In the genomic region with DNA sequence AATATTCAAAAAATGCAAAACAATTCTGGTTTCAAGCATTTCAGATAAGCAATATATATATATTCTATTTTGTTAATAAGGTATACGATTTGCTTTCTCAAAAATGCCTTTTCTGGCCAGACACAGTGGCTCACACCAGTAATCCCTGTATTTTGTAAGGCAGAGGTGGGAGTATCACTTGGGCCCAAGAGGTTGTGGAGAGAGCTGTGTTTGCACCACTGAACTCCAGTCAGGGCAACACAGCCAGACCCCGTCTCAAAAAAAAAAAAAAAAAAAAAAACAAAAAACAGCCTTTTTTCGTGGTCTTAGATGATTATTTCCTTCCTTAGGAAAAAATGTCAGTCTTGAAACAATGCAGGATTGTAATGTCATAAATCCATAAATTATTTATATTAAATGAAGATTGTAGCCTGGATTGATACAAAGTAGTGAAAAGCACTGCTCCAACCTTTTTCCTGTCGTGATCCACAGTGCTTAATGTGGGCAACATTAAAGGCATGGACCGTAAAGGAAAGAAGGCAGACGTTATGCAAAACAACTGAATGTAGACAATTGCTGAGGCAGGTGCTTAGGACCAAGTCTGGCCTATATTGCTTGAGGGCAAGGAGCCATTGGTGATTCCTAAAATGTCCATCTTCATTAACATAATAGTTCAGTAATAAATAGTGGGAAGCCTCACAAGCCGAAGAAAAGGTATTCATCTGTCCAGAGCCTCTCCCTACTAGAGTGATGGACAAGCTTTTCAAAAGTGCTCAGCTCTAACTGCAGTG, we compare ENCODE assay signal across 20 cellular contexts. TPM values are rescaled to one million over a fixed set of nuclear protein-coding genes. Genes with fewer than 3 reads are reported as not detected.
DNase-seq lines count a peak whose midpoint lies in the region; ATAC-seq and TF ChIP-seq lines count a peak whose summit lies in the region.
"Had no signal": no experiment of that assay in that cellular context is flagged by ENCODE, and none has a peak within 500 bp of the region (broad histone marks: within the 10 kb centered on the region; RNA-seq: fewer than 3 reads in every experiment).

No MANE protein-coding gene starts in this region.

- no peak overlapping the region for H3K27ac ChIP-seq in testis
- H3K27ac ChIP-seq: Peyer's patch, SK-N-MC had no signal

- no peak for TF ChIP-seq POLR2A in testis (IDR thresholded peaks at IDR 0.05)

- H3K27me3 ChIP-seq in testis: no peaks in the 10 kb centered on the region
- H3K27me3 ChIP-seq: Peyer's patch had no signal

- no peaks in the 10 kb centered on the region for H3K36me3 ChIP-seq in testis (ENCODE audit: low read depth, missing control alignments)

- intact Hi-C loops in testis (cut with DNase I; ENCODE audit: low total_unique reads): no loop called here

- no peak for TF ChIP-seq CTCF in HFFc6 (IDR thresholded peaks at IDR 0.05)
- TF ChIP-seq CTCF in WTC11 (IDR thresholded peaks at IDR 0.05): no peak
- TF ChIP-seq CTCF in testis (IDR thresholded peaks at IDR 0.05): no peak

- no peaks in the 10 kb centered on the region for H3K9me3 Mint-ChIP-seq in activated T-cell treated with anti-CD3 and anti-CD28 coated beads, Interleukin-2, amount 50 U/mL, for 24 hours
- no peaks in the 10 kb centered on the region for H3K9me3 Mint-ChIP-seq in activated T-cell treated with anti-CD3 and anti-CD28 coated beads, Interleukin-2, amount 50 U/mL, for 72 hours
- H3K9me3 Mint-ChIP-seq in HFFc6 (no peaks in the 10 kb centered on the region), WTC11 (no peaks in the 10 kb centered on the region)
- no peaks in the 10 kb centered on the region for H3K9me3 Mint-ChIP-seq in stimulated activated effector memory CD8-positive, alpha-beta T cell treated with anti-CD3 and anti-CD28 coated beads, Interleukin-12 subunit alpha, Interleukin-12 subunit beta, amount 100 ng/mL, for 72 hours
- H3K9me3 Mint-ChIP-seq: H9, T-cell had no signal

- peak overlapping the region; percentile 18 for H3K27ac Mint-ChIP-seq in activated T-cell treated with anti-CD3 and anti-CD28 coated beads, Interleukin-2, amount 50 U/mL, for 24 hours
- H3K27ac Mint-ChIP-seq in activated T-cell treated with anti-CD3 and anti-CD28 coated beads, Interleukin-2, amount 50 U/mL, for 72 hours: no peak overlapping the region
- H3K27ac Mint-ChIP-seq in HFFc6 (peak overlapping the region; percentile 93; the same call in 1 of the 2 replicates), WTC11 (no peak overlapping the region)
- peak overlapping the region; percentile 87 for H3K27ac Mint-ChIP-seq in stimulated activated effector memory CD8-positive, alpha-beta T cell treated with anti-CD3 and anti-CD28 coated beads, Interleukin-12 subunit alpha, Interleukin-12 subunit beta, amount 100 ng/mL, for 72 hours

- H3K4me1 Mint-ChIP-seq in activated T-cell treated with anti-CD3 and anti-CD28 coated beads, Interleukin-2, amount 50 U/mL, for 24 hours (ENCODE audit: low read depth): peaks cover 29% of the 10 kb centered on the region
- peaks cover 23% of the 10 kb centered on the region for H3K4me1 Mint-ChIP-seq in activated T-cell treated with anti-CD3 and anti-CD28 coated beads, Interleukin-2, amount 50 U/mL, for 72 hours (ENCODE audit: low read depth)
- peaks cover 27% of the 10 kb centered on the region for H3K4me1 Mint-ChIP-seq in HFFc6 (ENCODE audit: low read depth)
- H3K4me1 Mint-ChIP-seq in WTC11: peaks cover 37% of the 10 kb centered on the region
- H3K4me1 Mint-ChIP-seq in stimulated activated effector memory CD8-positive, alpha-beta T cell treated with anti-CD3 and anti-CD28 coated beads, Interleukin-12 subunit alpha, Interleukin-12 subunit beta, amount 100 ng/mL, for 72 hours: peaks cover 8% of the 10 kb centered on the region

- no peaks in the 10 kb centered on the region for H3K27me3 Mint-ChIP-seq in activated T-cell treated with anti-CD3 and anti-CD28 coated beads, Interleukin-2, amount 50 U/mL, for 24 hours
- no peaks in the 10 kb centered on the region for H3K27me3 Mint-ChIP-seq in activated T-cell treated with anti-CD3 and anti-CD28 coated beads, Interleukin-2, amount 50 U/mL, for 72 hours (ENCODE audit: low read depth)
- H3K27me3 Mint-ChIP-seq in HFFc6 (ENCODE audit: insufficient read depth) (peaks cover 12% of the 10 kb centered on the region), WTC11 (ENCODE audit: low read depth) (no peaks in the 10 kb centered on the region)
- H3K27me3 Mint-ChIP-seq: T-cell had no signal

- peaks cover 6% of the 10 kb centered on the region for H3K4me1 ChIP-seq in testis
- H3K4me1 ChIP-seq: Peyer's patch had no signal

- CTCF ChIA-PET in WTC11 (lab: Charles Lee): no interaction called here

- peaks cover 96% of the 10 kb centered on the region for H3K36me3 Mint-ChIP-seq in activated T-cell treated with anti-CD3 and anti-CD28 coated beads, Interleukin-2, amount 50 U/mL, for 24 hours (ENCODE audit: low read depth)
- peaks cover 6 to 22% of the 10 kb centered on the region in 2 donors for H3K36me3 Mint-ChIP-seq in activated T-cell treated with anti-CD3 and anti-CD28 coated beads, Interleukin-2, amount 50 U/mL, for 72 hours (ENCODE audit: insufficient read depth in 2 of 2)
- H3K36me3 Mint-ChIP-seq in HFFc6 (ENCODE audit: low read depth) (peaks cover 33% of the 10 kb centered on the region), WTC11 (peaks cover 65% of the 10 kb centered on the region)
- H3K36me3 Mint-ChIP-seq in stimulated activated effector memory CD8-positive, alpha-beta T cell treated with anti-CD3 and anti-CD28 coated beads, Interleukin-12 subunit alpha, Interleukin-12 subunit beta, amount 100 ng/mL, for 72 hours: peaks cover 100% of the 10 kb centered on the region

- DNase-seq in activated T-cell treated with anti-CD3 and anti-CD28 coated beads, Interleukin-2, amount 50 U/mL, for 24 hours: no peak
- DNase-seq in activated T-cell treated with anti-CD3 and anti-CD28 coated beads, Interleukin-2, amount 50 U/mL, for 72 hours: no peak
- DNase-seq in HFFc6 (no peak), WTC11 (ENCODE audit: low spot score) (no peak), testis (no peak)
- no peak for DNase-seq in stimulated activated effector memory CD8-positive, alpha-beta T cell treated with anti-CD3 and anti-CD28 coated beads, Interleukin-12 subunit alpha, Interleukin-12 subunit beta, amount 100 ng/mL, for 72 hours (ENCODE audit: low spot score in 2 of 2)
- no peak for DNase-seq in effector CD4-positive, alpha-beta T cell
- DNase-seq: 8988T, C1 segment of cervical spinal cord, DMS153, EL, H9, NCI-H187 treated with DMSO at 0.1 percent for 48 hours, NCI-H446, NCI-H774, Peyer's patch, Right ventricle myocardium superior, T-cell had no signal

- WGBS in testis, 2 donors: 84 to 88% methylated on average over 7 of the region's 7 CpGs

- no peaks in the 10 kb centered on the region for H3K9me3 ChIP-seq in testis
- H3K9me3 ChIP-seq: Peyer's patch had no signal

- ATAC-seq in activated T-cell treated with anti-CD3 and anti-CD28 coated beads, Interleukin-2, amount 50 U/mL, for 72 hours (replicated peaks in 1 of 2): no peak
- ATAC-seq in WTC11: no peak
- ATAC-seq in stimulated activated effector memory CD8-positive, alpha-beta T cell treated with anti-CD3 and anti-CD28 coated beads, Interleukin-12 subunit alpha, Interleukin-12 subunit beta, amount 100 ng/mL, for 72 hours: no peak
- no peak for ATAC-seq in GM21619 (IDR thresholded peaks at IDR 0.05; ENCODE audit: unreplicated experiment)
- ATAC-seq: T-cell had no signal

- no peak overlapping the region for H3K4me3 Mint-ChIP-seq in activated T-cell treated with anti-CD3 and anti-CD28 coated beads, Interleukin-2, amount 50 U/mL, for 24 hours
- H3K4me3 Mint-ChIP-seq in activated T-cell treated with anti-CD3 and anti-CD28 coated beads, Interleukin-2, amount 50 U/mL, for 72 hours: no peak overlapping the region
- H3K4me3 Mint-ChIP-seq in HFFc6 (no peak overlapping the region), WTC11 (no peak overlapping the region)
- H3K4me3 Mint-ChIP-seq in stimulated activated effector memory CD8-positive, alpha-beta T cell treated with anti-CD3 and anti-CD28 coated beads, Interleukin-12 subunit alpha, Interleukin-12 subunit beta, amount 100 ng/mL, for 72 hours: no peak overlapping the region
- H3K4me3 Mint-ChIP-seq: H9, T-cell had no signal

- H3K4me3 ChIP-seq in testis: no peak overlapping the region
- H3K4me3 ChIP-seq: Peyer's patch, SK-N-MC had no signal

- POLR2A ChIA-PET in WTC11 (lab: Charles Lee): no interaction called here

TF ChIP-seq in WTC11, 78 proteins besides CTCF, POLR2A, EP300 and RAD21:
- TF ChIP-seq ZNF121 (CRISPR knock-in tag; IDR thresholded peaks at IDR 0.05) (peak; percentile 66; the same call in 1 of the 2 replicates), NR2C2 (CRISPR knock-in tag; IDR thresholded peaks at IDR 0.05) (no peak)

RNA-seq across cellular contexts. Expression of a gene that starts 36.8 kb away (rescaled TPM):
- 10 to 100 TPM; 12.1 to 18.1 TPM for total RNA-seq in activated T-cell treated with anti-CD3 and anti-CD28 coated beads, Interleukin-2, amount 50 U/mL, for 72 hours
- total RNA-seq in HFFc6 (2021; fragmentation: NEBNext Ultra II Directional; extraction: Animal tissue kit (Norgen Biotek cat#: 25700)): 10 to 100 TPM in 2 of 6 experiments, 1 to 10 TPM in 4; 8.6 to 10.9 (median 9.2) TPM
- total RNA-seq in WTC11 (2021) (17.1 to 20.7 TPM (median 19.2 TPM) in 3 replicates), testis (10 to 100 TPM; 20.9 to 29.1 TPM)
- polyA plus RNA-seq in testis (ENCODE audit: insufficient read depth, low read depth, low replicate concordance): 17.2 TPM

Comparison
In these comparisons a context has a peak if more than half of its experiments do, and no peak if none do; other contexts are left out.
1. H3K27ac Mint-ChIP-seq: peak in activated T-cell treated with anti-CD3 and anti-CD28 coated beads, Interleukin-2, amount 50 U/mL, for 24 hours (single experiment), HFFc6 (single experiment) and stimulated activated effector memory CD8-positive, alpha-beta T cell treated with anti-CD3 and anti-CD28 coated beads, Interleukin-12 subunit alpha, Interleukin-12 subunit beta, amount 100 ng/mL, for 72 hours (single experiment); none in activated T-cell treated with anti-CD3 and anti-CD28 coated beads, Interleukin-2, amount 50 U/mL, for 72 hours (single experiment) and WTC11 (single experiment).